ENCODE assay signal across 1 cellular context in the genomic region with DNA sequence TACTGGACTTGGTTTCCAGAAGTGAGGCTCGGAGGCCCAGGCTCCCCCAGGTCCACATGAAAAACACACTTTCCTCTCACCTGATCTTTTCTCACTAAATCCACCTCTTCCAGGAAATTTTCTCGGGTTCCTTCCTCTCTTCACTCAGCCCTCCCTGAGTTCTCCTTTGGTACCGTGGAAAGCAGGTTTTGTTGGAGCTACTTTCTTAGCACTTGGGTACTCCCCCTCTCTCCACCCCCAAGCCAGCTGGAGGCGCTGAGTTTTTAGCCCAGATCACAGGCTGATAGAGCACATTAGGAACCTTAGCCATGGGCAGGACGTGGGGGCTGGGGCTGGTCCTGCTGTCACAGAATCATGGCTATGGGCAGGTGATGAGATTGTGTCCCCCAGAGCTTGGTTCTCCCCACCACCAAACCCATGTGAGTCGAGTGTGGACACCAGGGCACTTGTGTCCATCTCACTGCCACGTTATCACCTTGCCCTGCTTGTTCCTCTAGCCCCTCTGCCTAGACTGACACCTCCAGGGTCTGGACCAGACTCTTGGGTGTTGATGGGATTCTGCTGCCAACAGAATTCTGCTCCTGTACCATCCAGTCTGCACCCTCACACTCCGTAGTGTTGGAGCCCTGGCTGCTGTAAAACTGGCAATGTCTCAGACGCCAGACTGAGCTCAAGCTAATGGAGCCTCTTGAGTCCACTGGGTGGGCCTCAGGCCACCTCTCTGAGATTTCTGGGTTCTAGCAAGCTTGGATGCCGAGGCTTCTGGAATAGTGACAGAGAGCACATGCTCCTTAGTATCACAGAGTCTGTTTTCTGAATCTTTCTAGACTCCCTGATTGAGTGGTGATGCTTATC.
TF ChIP-seq lines count a peak whose summit lies in the region.

No MANE protein-coding gene starts in this region.

TF ChIP-seq in HepG2, 621 proteins besides CTCF, POLR2A, EP300 and RAD21 (continued from another document):
- TF ChIP-seq, protein P1, sequence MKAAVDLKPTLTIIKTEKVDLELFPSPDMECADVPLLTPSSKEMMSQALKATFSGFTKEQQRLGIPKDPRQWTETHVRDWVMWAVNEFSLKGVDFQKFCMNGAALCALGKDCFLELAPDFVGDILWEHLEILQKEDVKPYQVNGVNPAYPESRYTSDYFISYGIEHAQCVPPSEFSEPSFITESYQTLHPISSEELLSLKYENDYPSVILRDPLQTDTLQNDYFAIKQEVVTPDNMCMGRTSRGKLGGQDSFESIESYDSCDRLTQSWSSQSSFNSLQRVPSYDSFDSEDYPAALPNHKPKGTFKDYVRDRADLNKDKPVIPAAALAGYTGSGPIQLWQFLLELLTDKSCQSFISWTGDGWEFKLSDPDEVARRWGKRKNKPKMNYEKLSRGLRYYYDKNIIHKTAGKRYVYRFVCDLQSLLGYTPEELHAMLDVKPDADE (CRISPR knock-in tag; IDR thresholded peaks at IDR 0.05) = no peak
- no peak for TF ChIP-seq CHD4 (IDR thresholded peaks at IDR 0.05; ENCODE audit: borderline replicate concordance, low read length)
